In genomic region chr15:89675606-89676005, GRCh38 we compare ENCODE assay signal across 1 cellular context.
TF ChIP-seq lines count a peak whose summit lies in the region.

No MANE protein-coding gene starts in this region.

TF ChIP-seq in K562, 482 proteins besides CTCF, POLR2A, EP300 and RAD21:
- TF ChIP-seq SPI1 (IDR thresholded peaks at IDR 0.05; ENCODE audit: borderline replicate concordance, low read depth, low read length): peak; percentile 69
- TF ChIP-seq ZNF57 (CRISPR knock-in tag; IDR thresholded peaks at IDR 0.05): no peak
